In the genomic region with DNA sequence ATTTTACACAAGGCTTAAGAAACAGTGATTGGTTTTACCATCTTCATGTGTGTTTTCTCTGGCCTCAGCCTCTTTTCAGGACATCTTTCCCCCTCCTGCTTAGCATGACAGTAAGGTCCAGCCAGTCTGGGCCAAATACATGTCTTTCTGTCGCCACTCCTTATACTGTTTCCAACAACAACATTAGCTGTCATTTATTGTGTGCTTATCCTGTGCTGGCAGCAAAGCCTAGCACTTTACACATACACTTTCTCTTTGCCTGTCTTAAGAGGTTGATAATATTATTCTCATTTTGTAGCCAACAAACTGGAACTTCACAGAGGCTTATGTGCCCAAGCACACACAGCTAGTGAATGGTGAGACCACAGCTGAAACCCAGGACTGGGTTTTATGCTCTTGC, we compare ENCODE assay signal across 24 cellular contexts. TPM values are rescaled to one million over a fixed set of nuclear protein-coding genes. Genes with fewer than 3 reads are reported as not detected.
DNase-seq lines count a peak whose midpoint lies in the region; ATAC-seq and TF ChIP-seq lines count a peak whose summit lies in the region.
"Had no signal": no experiment of that assay in that cellular context is flagged by ENCODE, and none has a peak within 500 bp of the region (broad histone marks: within the 10 kb centered on the region; RNA-seq: fewer than 3 reads in every experiment).

No MANE protein-coding gene starts in this region.

- H3K4me1 ChIP-seq in Panc1 (ENCODE audit: control insufficient read depth, insufficient read depth, low read length) (peaks cover 27% of the 10 kb centered on the region), neutrophil (ENCODE audit: control insufficient read depth in 1 of 2, insufficient read depth in 1 of 2, low read depth in 1 of 2, low read length in 1 of 2) (peaks cover 26 to 47% of the 10 kb centered on the region in 2 experiments)
- H3K4me1 ChIP-seq: prostate gland had no signal

- intact Hi-C loops in Panc1 (cut with micrococcal nuclease; ENCODE audit: unreplicated experiment) = no loop called here

- H3K4me3 ChIP-seq in Panc1 (ENCODE audit: low read depth in 2 of 2, low read length in 2 of 2) (no peak overlapping the region), neutrophil (ENCODE audit: low read depth in 1 of 2, low read length in 1 of 2) (no peak overlapping the region)
- H3K4me3 ChIP-seq: dorsolateral prefrontal cortex, hepatocyte, lower lobe of right lung, mucosa of descending colon, prostate gland, skin epidermis, thoracic aorta had no signal

- CTCF ChIA-PET in Panc1 (lab: Charles Lee) = no interaction called here

- no peaks in the 10 kb centered on the region for H3K9me3 ChIP-seq in Panc1 (ENCODE audit: control insufficient read depth, insufficient read depth, low read depth, low read length)
- H3K9me3 ChIP-seq in neutrophil = no peaks in the 10 kb centered on the region
- H3K9me3 ChIP-seq: lower lobe of right lung, mucosa of descending colon, prostate gland, thoracic aorta had no signal

- POLR2A ChIA-PET in Panc1 (lab: Charles Lee) = no interaction called here

- H3K36me3 ChIP-seq in Panc1 (ENCODE audit: control insufficient read depth, insufficient read depth, low read length) (no peaks in the 10 kb centered on the region), neutrophil (no peaks in the 10 kb centered on the region)
- H3K36me3 ChIP-seq: lower lobe of right lung, prostate gland, thoracic aorta had no signal

- H3K27me3 ChIP-seq in Panc1 (ENCODE audit: control insufficient read depth, insufficient read depth, low read length) (no peaks in the 10 kb centered on the region), neutrophil (no peaks in the 10 kb centered on the region)
- H3K27me3 ChIP-seq: dorsolateral prefrontal cortex, hepatocyte had no signal

- TF ChIP-seq POLR2A in GM18505 (IDR thresholded peaks at IDR 0.05; ENCODE audit: borderline replicate concordance, extremely low read depth, insufficient read depth, insufficient read length) = no peak

- no peak for TF ChIP-seq CTCF in Panc1 (IDR thresholded peaks at IDR 0.05)
- TF ChIP-seq CTCF in neutrophil (IDR thresholded peaks at IDR 0.05) = no peak

- BruUV-seq in Panc1 (replicated peaks; lab: Mats Ljungman, UMichigan) = no TSS peak

- DNase-seq in Panc1 (ENCODE audit: low read depth, low spot score) (no peak), NCI-H1105 (lab: John Stamatoyannopoulos, UW) (no peak), nucleus accumbens (lab: John Stamatoyannopoulos, UW) (no peak), iPS-NIHi7 (ENCODE audit: extremely low spot score) (no peak)
- DNase-seq: activated naive CD4-positive, alpha-beta T cell treated with anti-CD3 and anti-CD28 coated beads for 36 hours; activated T-cell treated with anti-CD3 and anti-CD28 coated beads, Interleukin-2, amount 50 U/mL, for 72 hours; central memory CD4-positive, alpha-beta T cell; dorsolateral prefrontal cortex; lower lobe of right lung; mucosa of descending colon; NCI-H1092; NCI-H2029; NCI-H345; NCI-H774; SHP77 treated with DMSO at 0.1 percent for 48 hours; stimulated activated CD4-positive, alpha-beta T cell treated with anti-CD3 and anti-CD28 coated beads, Interleukin-1b, Interleukin-23, amount 100 ng/mL, for 48 hours had no signal

- ATAC-seq in GM18505 (IDR thresholded peaks at IDR 0.05; ENCODE audit: unreplicated experiment) (peak; percentile 31), GM21360 (IDR thresholded peaks at IDR 0.05; ENCODE audit: unreplicated experiment) (peak; percentile 27), Panc1 (no peak)
- ATAC-seq: activated T-cell treated with anti-CD3 and anti-CD28 coated beads, Interleukin-2, amount 50 U/mL, for 72 hours; lower lobe of right lung; mucosa of descending colon; stimulated activated effector memory CD8-positive, alpha-beta T cell treated with anti-CD3 and anti-CD28 coated beads, Interleukin-12 subunit alpha, Interleukin-12 subunit beta, amount 100 ng/mL, for 72 hours had no signal

- peak overlapping the region; percentile 30; the same call in 1 of the 2 replicates for H3K27ac ChIP-seq in Panc1 (ENCODE audit: low read length)
- peak overlapping the region; percentile 84 for H3K27ac ChIP-seq in neutrophil
- H3K27ac ChIP-seq: hepatocyte, lower lobe of right lung, prostate gland, skin epidermis, thoracic aorta had no signal

- in situ Hi-C loops in Panc1 (cut with HindIII; ENCODE audit: low pct_unique_long_range_greater_than_20kb, low sequenced_read_pairs) = no loop called here

RNA-seq across cellular contexts. Expression of a gene that starts 37.8 kb away (rescaled TPM):
- 31.1 TPM for total RNA-seq in Panc1 (2021; ENCODE audit: unreplicated experiment)
- 26.5 TPM for polyA plus RNA-seq in Panc1 (2012; ENCODE audit: insufficient read length)
